Comparison of ENCODE assay signal across 13 cellular contexts in genomic region chr3:4583441-4583840, GRCh38.
DNase-seq lines count a peak whose midpoint lies in the region; ATAC-seq and TF ChIP-seq lines count a peak whose summit lies in the region.
"Had no signal": no experiment of that assay in that cellular context is flagged by ENCODE, and none has a peak within 500 bp of the region (broad histone marks: within the 10 kb centered on the region; RNA-seq: fewer than 3 reads in every experiment).

No MANE protein-coding gene starts in this region.

- H3K4me1 Mint-ChIP-seq in nephron progenitor cell = peaks cover 91% of the 10 kb centered on the region
- H3K4me1 Mint-ChIP-seq in activated naive CD8-positive, alpha-beta T cell treated with anti-CD3 and anti-CD28 coated beads for 36 hours = peaks cover 58% of the 10 kb centered on the region

- no peaks in the 10 kb centered on the region for H3K36me3 ChIP-seq in urinary bladder (ENCODE audit: insufficient read depth)

- intact Hi-C loops in Right ventricle myocardium inferior (cut with DNase I) = loop anchor here (5.0 kb wide), 1 partner anchor 51 kb away; no protein-coding TSS in a partner anchor
- intact Hi-C loops in cardiac septum (cut with DNase I) = loop anchor here (2.0 to 5.0 kb wide), 2 partner anchors 91 to 233 kb away; partner anchors contain the start of gene ITPR1

- H3K36me3 Mint-ChIP-seq in nephron progenitor cell (ENCODE audit: low read depth) = peaks cover 17% of the 10 kb centered on the region
- peaks cover 1% of the 10 kb centered on the region for H3K36me3 Mint-ChIP-seq in activated naive CD8-positive, alpha-beta T cell treated with anti-CD3 and anti-CD28 coated beads for 36 hours
- H3K36me3 Mint-ChIP-seq: activated CD4-positive, alpha-beta memory T cell treated with anti-CD3 and anti-CD28 coated beads for 36 hours had no signal

- no peak overlapping the region for H3K4me3 Mint-ChIP-seq in nephron progenitor cell
- no peak overlapping the region for H3K4me3 Mint-ChIP-seq in activated naive CD8-positive, alpha-beta T cell treated with anti-CD3 and anti-CD28 coated beads for 36 hours

- WGBS in urinary bladder = 22% methylated on average over 5 of the region's 5 CpGs

- no peak for DNase-seq in Right ventricle myocardium inferior (ENCODE audit: missing footprints)
- DNase-seq in cardiac septum (ENCODE audit: low spot score) = no peak
- peak; percentile 56 for DNase-seq in fibroblast of villous mesenchyme (ENCODE audit: low read depth)
- DNase-seq in nephron progenitor cell = no peak
- DNase-seq in activated naive CD8-positive, alpha-beta T cell treated with anti-CD3 and anti-CD28 coated beads for 36 hours = no peak
- DNase-seq in epidermal melanocyte (ENCODE audit: insufficient read length, low spot score) = no peak
- DNase-seq: ACHN; activated CD4-positive, alpha-beta memory T cell treated with anti-CD3 and anti-CD28 coated beads for 36 hours; NCI-H2227 treated with DMSO at 0.1 percent for 48 hours; retina; SHP77 treated with DMSO at 0.1 percent for 48 hours had no signal

- ATAC-seq in Right ventricle myocardium inferior (peak; percentile 64), GM19463 (IDR thresholded peaks at IDR 0.05; ENCODE audit: unreplicated experiment) (no peak)

- H3K27me3 Mint-ChIP-seq in nephron progenitor cell (ENCODE audit: low read depth, poor library complexity) = no peaks in the 10 kb centered on the region
- no peaks in the 10 kb centered on the region for H3K27me3 Mint-ChIP-seq in activated naive CD8-positive, alpha-beta T cell treated with anti-CD3 and anti-CD28 coated beads for 36 hours
- H3K27me3 Mint-ChIP-seq: activated CD4-positive, alpha-beta memory T cell treated with anti-CD3 and anti-CD28 coated beads for 36 hours had no signal

- H3K9me3 Mint-ChIP-seq in nephron progenitor cell = no peaks in the 10 kb centered on the region
- no peaks in the 10 kb centered on the region for H3K9me3 Mint-ChIP-seq in activated naive CD8-positive, alpha-beta T cell treated with anti-CD3 and anti-CD28 coated beads for 36 hours
- H3K9me3 Mint-ChIP-seq: activated CD4-positive, alpha-beta memory T cell treated with anti-CD3 and anti-CD28 coated beads for 36 hours had no signal

- TF ChIP-seq CTCF in fibroblast of villous mesenchyme (IDR thresholded peaks at IDR 0.05; ENCODE audit: insufficient read depth, low read depth, low read length) = no peak
- no peak for TF ChIP-seq CTCF in nephron progenitor cell (IDR thresholded peaks at IDR 0.05)

- no peak overlapping the region for H3K4me3 ChIP-seq in fibroblast of villous mesenchyme (ENCODE audit: low read depth, low read length)
- peak overlapping the region; percentile 11 for H3K4me3 ChIP-seq in urinary bladder (ENCODE audit: low read depth, low read length)

- peak overlapping the region; percentile 99 for H3K27ac Mint-ChIP-seq in nephron progenitor cell
- H3K27ac Mint-ChIP-seq in activated naive CD8-positive, alpha-beta T cell treated with anti-CD3 and anti-CD28 coated beads for 36 hours = no peak overlapping the region
- H3K27ac Mint-ChIP-seq: activated CD4-positive, alpha-beta memory T cell treated with anti-CD3 and anti-CD28 coated beads for 36 hours had no signal

- H3K4me1 ChIP-seq in urinary bladder (ENCODE audit: insufficient read depth) = peaks cover 1% of the 10 kb centered on the region

- H3K27ac ChIP-seq in urinary bladder (ENCODE audit: low read depth) = peak overlapping the region; percentile 68
